ENCODE assay signal across 9 cellular contexts in the genomic region with DNA sequence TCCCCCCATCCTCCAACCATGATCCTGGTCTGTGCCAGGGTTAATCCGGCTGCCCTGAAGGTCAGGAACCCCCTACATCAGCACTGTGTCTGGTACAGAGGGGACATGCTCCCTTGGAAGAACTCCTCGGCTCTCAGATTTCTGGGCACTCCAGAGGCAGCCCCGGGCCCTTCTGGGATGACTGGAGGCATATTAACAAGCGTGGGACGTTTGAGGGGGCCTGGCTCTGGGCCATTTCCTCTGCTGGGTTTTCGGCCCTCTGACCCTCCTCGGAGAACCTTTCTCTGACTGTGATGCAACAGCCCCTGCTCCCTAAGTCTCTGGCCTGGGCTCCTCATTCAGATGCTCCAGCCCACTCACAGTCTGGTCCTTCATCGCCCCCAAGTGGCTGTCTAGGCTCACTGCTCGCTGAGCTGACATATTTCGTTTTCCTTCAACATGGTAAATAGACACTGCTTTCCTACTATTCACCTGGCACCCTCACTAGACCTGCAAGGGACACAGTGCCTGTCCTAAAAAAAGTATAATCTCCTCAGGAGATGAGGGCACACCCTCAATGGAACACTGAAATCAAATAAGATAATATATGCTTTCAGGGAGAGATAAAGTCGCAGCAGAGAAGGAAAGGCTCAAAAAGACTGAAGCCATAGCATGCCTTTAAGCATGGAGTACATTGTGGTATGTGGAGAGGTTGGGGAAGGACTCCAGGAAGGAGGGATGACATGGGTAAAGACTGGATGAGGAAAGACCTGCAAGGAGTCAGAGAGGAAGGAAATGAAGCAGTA.
A peak's percentile ranks its signal among the peaks of the same experiment; 100 is the strongest.
DNase-seq lines count a peak whose midpoint lies in the region; ATAC-seq, FAIRE-seq and TF ChIP-seq lines count a peak whose summit lies in the region.
"Had no signal": no experiment of that assay in that cellular context is flagged by ENCODE, and none has a peak within 500 bp of the region (broad histone marks: within the 10 kb centered on the region; RNA-seq: fewer than 3 reads in every experiment).

No MANE protein-coding gene starts in this region.

- no peak overlapping the region for H3K4me3 ChIP-seq in A549
- H3K4me3 ChIP-seq in lower leg skin (ENCODE audit: low read depth, poor library complexity, severe bottlenecking): no peak overlapping the region
- H3K4me3 ChIP-seq in thyroid gland (replicated peaks in 1 of 3): no peak overlapping the region

- no peaks in the 10 kb centered on the region for H3K79me2 ChIP-seq in H9 (ENCODE audit: insufficient read depth, low read length)

- H3K4me2 ChIP-seq in A549: no peak overlapping the region
- no peak overlapping the region for H3K4me2 ChIP-seq in H9 (ENCODE audit: insufficient read depth, insufficient read length, low read length)

- H3K18ac ChIP-seq in H9 (ENCODE audit: insufficient read length, low read depth, low read length): no peak overlapping the region

- H3K4me1 Mint-ChIP-seq in H9: peaks cover 22 to 24% of the 10 kb centered on the region in 2 experiments

- TF ChIP-seq RAD21 in A549 (conservative IDR thresholded peaks at IDR 0.05 in 1 of 2, IDR thresholded peaks at IDR 0.05 in 1 of 2): peak; percentile 92 to 99

- H2BK20ac ChIP-seq in H9 (ENCODE audit: low read depth, low read length, poor library complexity, severe bottlenecking): no peak overlapping the region

- no peaks in the 10 kb centered on the region for H3K79me1 ChIP-seq in H9 (ENCODE audit: insufficient read depth, low read depth, low read length, poor library complexity, severe bottlenecking)

- no peak overlapping the region for H2BK120ac ChIP-seq in H9 (ENCODE audit: low read depth, low read length, poor library complexity, severe bottlenecking)

- H4K5ac ChIP-seq in H9 (ENCODE audit: insufficient read length, low read depth, low read length): no peak overlapping the region

- DNase-seq in A549 (ENCODE audit: low read depth in 1 of 2, low spot score in 1 of 2) (peak; percentile 70 to 75), ELF-1 (ENCODE audit: low read depth, low spot score) (peak; percentile 87), H9 (peak; percentile 86), M059J (ENCODE audit: low read depth) (peak; percentile 79), SIG-M5 treated with dmso at 0.1 percent for 504 hours (lab: John Stamatoyannopoulos, UW; ENCODE audit: unreplicated experiment) (peak; percentile 80), dermis blood vessel endothelial cell (peak; percentile 79), lower leg skin (ENCODE audit: low spot score in 2 of 2) (peak; percentile 49 to 89), thyroid gland (peak; percentile 68 to 79)

- POLR2A ChIA-PET in A549 (lab: Yijun Ruan, JAX): interaction anchor here (0.9 to 1.3 kb wide), 2 partner anchors 132 to 521 kb away, joined by 3 read pairs; no protein-coding TSS in a partner anchor

- H3K56ac ChIP-seq in H9 (ENCODE audit: insufficient read length, low read depth, low read length): no peak overlapping the region

- no peak overlapping the region for H2BK15ac ChIP-seq in H9 (ENCODE audit: low read depth, low read length)

- H3K9me3 ChIP-seq in A549 (no peaks in the 10 kb centered on the region), H9 (ENCODE audit: control insufficient read depth, low read depth, low read length) (no peaks in the 10 kb centered on the region), thyroid gland (no peaks in the 10 kb centered on the region)

- TF ChIP-seq CTCF in A549 (IDR thresholded peaks at IDR 0.05) (peak; percentile 81), H9 (conservative IDR thresholded peaks at IDR 0.05) (peak; percentile 88), lower leg skin (IDR thresholded peaks at IDR 0.05) (no peak), thyroid gland (IDR thresholded peaks at IDR 0.05) (peak; percentile 67 to 93 (median 80))

- no peak overlapping the region for H3K4me3 Mint-ChIP-seq in H9
- H3K4me3 Mint-ChIP-seq: natural killer cell treated with Interleukin-12 subunit alpha and Interleukin-12 subunit beta and Interleukin-15 and Interleukin-18, amount 100 ng/mL, for 72 hours had no signal

- H4K91ac ChIP-seq in H9 (ENCODE audit: insufficient read length, low read depth, low read length): no peak overlapping the region

- FAIRE-seq in A549 (lab: Jason Lieb, UNC): no peak

- TF ChIP-seq POLR2A in A549 (IDR thresholded peaks at IDR 0.05; ENCODE audit: low read length): no peak
- TF ChIP-seq POLR2A in lower leg skin (IDR thresholded peaks at IDR 0.05): no peak
- no peak for TF ChIP-seq POLR2A in thyroid gland (IDR thresholded peaks at IDR 0.05)

- peak overlapping the region in 1 of 3 experiments; percentile 36; a peak in 3 of 7 replicates for H3K27ac Mint-ChIP-seq in H9
- H3K27ac Mint-ChIP-seq: natural killer cell treated with Interleukin-12 subunit alpha and Interleukin-12 subunit beta and Interleukin-15 and Interleukin-18, amount 100 ng/mL, for 72 hours had no signal

- peaks cover 0 to 2% of the 10 kb centered on the region in 2 experiments; a peak in 1 of 5 replicates for H3K9me3 Mint-ChIP-seq in H9

- H4K8ac ChIP-seq in H9 (replicated peaks; ENCODE audit: insufficient read length, low read depth, low read length): no peak overlapping the region

- H2AK5ac ChIP-seq in H9 (ENCODE audit: insufficient read length, low read length): no peak overlapping the region

- no peaks in the 10 kb centered on the region for H4K20me1 ChIP-seq in H9 (ENCODE audit: control insufficient read depth, insufficient read depth, insufficient read length)

- CTCF ChIA-PET in A549 (lab: Yijun Ruan, JAX): interaction anchor here (0.5 to 9.4 kb wide), 56 partner anchors 10 to 1253 kb away, joined by 3 to 135 read pairs (median 4); a partner anchor contains a TSS

- H3K23me2 ChIP-seq in H9 (ENCODE audit: insufficient read length, low read depth, low read length, poor library complexity, severe bottlenecking): no peaks in the 10 kb centered on the region

- H3K36me3 ChIP-seq in thyroid gland: no peaks in the 10 kb centered on the region

- no peak overlapping the region for H2BK12ac ChIP-seq in H9 (ENCODE audit: insufficient read length, low read depth, low read length)

- no peak overlapping the region for H3K4ac ChIP-seq in H9 (ENCODE audit: low read depth, low read length)

- H3K27ac ChIP-seq in A549: no peak overlapping the region
- no peak overlapping the region for H3K27ac ChIP-seq in H9 (ENCODE audit: insufficient read length, low read depth, low read length)
- no peak overlapping the region for H3K27ac ChIP-seq in thyroid gland

- WGBS in A549 (ENCODE audit: missing lambda C conversion rate): 11% methylated on average over 11 of the region's 11 CpGs
- WGBS in H9 (ENCODE audit: extremely low coverage, insufficient read length, low lambda C conversion rate): no CpG with 5 or more reads among the region's 11 CpGs
- WGBS in lower leg skin, 2 donors: 37 to 38% methylated on average over 11 of the region's 11 CpGs
- WGBS in thyroid gland, 2 donors: 24 to 30% methylated on average over 11 of the region's 11 CpGs

- TF ChIP-seq EP300 in A549 (IDR thresholded peaks at IDR 0.05): no peak

- no peak overlapping the region for H3K23ac ChIP-seq in H9 (ENCODE audit: insufficient read length, low read depth, low read length)

- H3K9ac ChIP-seq in H9 (ENCODE audit: extremely low read depth, insufficient read length, low read length): no peak overlapping the region

- H3K36me3 Mint-ChIP-seq in H9 (ENCODE audit: insufficient read depth in 1 of 3, low read depth in 3 of 3): no peaks in the 10 kb centered on the region
- H3K36me3 Mint-ChIP-seq: natural killer cell treated with Interleukin-12 subunit alpha and Interleukin-12 subunit beta and Interleukin-15 and Interleukin-18, amount 100 ng/mL, for 72 hours had no signal

- intact Hi-C loops in lower leg skin (cut with DNase I; ENCODE audit: low total_unique reads) (loop anchor here (10.0 kb wide), 1 partner anchor 515 kb away; no protein-coding TSS in a partner anchor), thyroid gland (cut with DNase I) (loop anchor here (5.0 kb wide), 1 partner anchor 523 kb away; no protein-coding TSS in a partner anchor)

- H3K4me1 ChIP-seq in A549 (no peaks in the 10 kb centered on the region), H9 (ENCODE audit: insufficient read depth, low read length) (no peaks in the 10 kb centered on the region), thyroid gland (no peaks in the 10 kb centered on the region)

- peak; percentile 83 to 96; a peak in 5 of 6 replicates for ATAC-seq in A549

- H3K14ac ChIP-seq in H9 (ENCODE audit: insufficient read depth, low read length): no peak overlapping the region

- H3T11ph ChIP-seq in H9 (ENCODE audit: low read length): no peak overlapping the region

- no peak overlapping the region for H2BK5ac ChIP-seq in H9 (ENCODE audit: insufficient read length, low read length)

- H3K27me3 ChIP-seq in H9 (ENCODE audit: insufficient read depth, low read length) (no peaks in the 10 kb centered on the region), thyroid gland (no peaks in the 10 kb centered on the region)

- peaks cover 1% of the 10 kb centered on the region for H3K27me3 Mint-ChIP-seq in H9 (ENCODE audit: low read depth)
- H3K27me3 Mint-ChIP-seq: natural killer cell treated with Interleukin-12 subunit alpha and Interleukin-12 subunit beta and Interleukin-15 and Interleukin-18, amount 100 ng/mL, for 72 hours had no signal

- no peak overlapping the region for H2AFZ ChIP-seq in H9 (ENCODE audit: low read length)

TF ChIP-seq in A549, 52 proteins besides CTCF, POLR2A, EP300 and RAD21:
- TF ChIP-seq CBX2 (IDR thresholded peaks at IDR 0.05; ENCODE audit: borderline replicate concordance, low read depth) (no peak), BHLHE40 (IDR thresholded peaks at IDR 0.05; ENCODE audit: low read depth, low read length) (no peak), CEBPB (IDR thresholded peaks at IDR 0.05) (peak; percentile 39 to 73; a peak in 3 of 4 replicates), SMC3 (IDR thresholded peaks at IDR 0.05) (peak; percentile 86), RARB (CRISPR knock-in tag; IDR thresholded peaks at IDR 0.05) (no peak), MAFK (IDR thresholded peaks at IDR 0.05; ENCODE audit: partially characterized antibody) (peak; percentile 27), HDAC2 (IDR thresholded peaks at IDR 0.05) (no peak)

Comparison
In these comparisons a context has a peak if more than half of its experiments do, and no peak if none do; other contexts are left out.
1. CTCF ChIP-seq: peak in A549 (single experiment), H9 (single experiment) and thyroid gland (6 of 6); none in lower leg skin (0 of 3).
2. Peak in every context shown above with its lines, with median percentiles within 50 percentile points of each other: DNase-seq.